16 cellular contexts compared by ENCODE assay signal in genomic region chr1:10113501-10113900, GRCh38.
"Had no signal": no experiment of that assay in that cellular context is flagged by ENCODE, and none has a peak within 500 bp of the region (broad histone marks: within the 10 kb centered on the region; RNA-seq: fewer than 3 reads in every experiment).

No MANE protein-coding gene starts in this region.

- H3K27ac ChIP-seq: epithelial cell of prostate, left ventricle myocardium inferior, sigmoid colon, spleen, tibial nerve, vagina had no signal

- H3K4me3 Mint-ChIP-seq: activated CD4-positive, alpha-beta memory T cell treated with anti-CD3 and anti-CD28 coated beads for 36 hours; activated CD8-positive, alpha-beta memory T cell treated with anti-CD3 and anti-CD28 coated beads, Interleukin-2, amount 10 ng/mL, durations not matched to agents 7 days and 5 days; activated T-cell treated with anti-CD3 and anti-CD28 coated beads, Interleukin-2, amount 50 U/mL, for 24 hours; memory B cell; naive thymus-derived CD8-positive, alpha-beta T cell had no signal

- H3K4me3 ChIP-seq: left ventricle myocardium inferior, sigmoid colon, spleen, tibial nerve, vagina had no signal

- DNase-seq: activated CD4-positive, alpha-beta memory T cell treated with anti-CD3 and anti-CD28 coated beads for 36 hours; activated CD8-positive, alpha-beta memory T cell treated with anti-CD3 and anti-CD28 coated beads, Interleukin-2, amount 10 ng/mL, durations not matched to agents 7 days and 5 days; activated effector memory CD4-positive, alpha-beta T cell treated with Interleukin-2 at 50 U/mL for 16 hours; activated naive CD4-positive, alpha-beta T cell treated with anti-CD3 and anti-CD28 coated beads, Interleukin-2, amount 50 U/mL, for 16 hours; activated T-cell treated with anti-CD3 and anti-CD28 coated beads, Interleukin-2, amount 50 U/mL, for 24 hours; effector memory CD4-positive, alpha-beta T cell; left ventricle myocardium inferior; naive thymus-derived CD8-positive, alpha-beta T cell; sigmoid colon; spleen; stimulated activated CD4-positive, alpha-beta T cell treated with anti-CD3 and anti-CD28 coated beads, Interleukin-1b, Interleukin-23, amount 100 ng/mL, for 48 hours; T-helper 9 cell had no signal

- ATAC-seq: activated CD8-positive, alpha-beta memory T cell treated with anti-CD3 and anti-CD28 coated beads, Interleukin-2, amount 10 ng/mL, durations not matched to agents 7 days and 5 days; naive thymus-derived CD8-positive, alpha-beta T cell had no signal

- H3K27me3 ChIP-seq: sigmoid colon, spleen, tibial nerve, vagina had no signal

- H3K4me1 Mint-ChIP-seq: memory B cell; naive thymus-derived CD8-positive, alpha-beta T cell had no signal

- H3K9me3 ChIP-seq: left ventricle myocardium inferior, sigmoid colon, spleen, tibial nerve, vagina had no signal

- H3K27ac Mint-ChIP-seq: activated CD4-positive, alpha-beta memory T cell treated with anti-CD3 and anti-CD28 coated beads for 36 hours had no signal

- H3K9me3 Mint-ChIP-seq: activated CD4-positive, alpha-beta memory T cell treated with anti-CD3 and anti-CD28 coated beads for 36 hours; activated T-cell treated with anti-CD3 and anti-CD28 coated beads, Interleukin-2, amount 50 U/mL, for 24 hours; memory B cell; naive thymus-derived CD8-positive, alpha-beta T cell had no signal

- H3K27me3 Mint-ChIP-seq: activated CD4-positive, alpha-beta memory T cell treated with anti-CD3 and anti-CD28 coated beads for 36 hours; activated CD8-positive, alpha-beta memory T cell treated with anti-CD3 and anti-CD28 coated beads, Interleukin-2, amount 10 ng/mL, durations not matched to agents 7 days and 5 days; activated T-cell treated with anti-CD3 and anti-CD28 coated beads, Interleukin-2, amount 50 U/mL, for 24 hours; memory B cell; naive thymus-derived CD8-positive, alpha-beta T cell had no signal

- H3K4me1 ChIP-seq: spleen had no signal
